ENCODE assay signal across 8 cellular contexts in genomic region chr3:131361464-131362421, GRCh38. TPM values are rescaled to one million over a fixed set of nuclear protein-coding genes. Genes with fewer than 3 reads are reported as not detected.
DNase-seq lines count a peak whose midpoint lies in the region; ATAC-seq and TF ChIP-seq lines count a peak whose summit lies in the region.

No MANE protein-coding gene starts in this region.

- H3K27ac Mint-ChIP-seq in activated T-helper 17 cell treated with anti-CD3 and anti-CD28 coated beads, Interleukin-2, amount 50 U/mL, for 72 hours = no peak overlapping the region
- H3K27ac Mint-ChIP-seq in glutamatergic neuron (ENCODE audit: unreplicated experiment) = peak overlapping the region; percentile 96

- H3K4me3 ChIP-seq in AG10803 (ENCODE audit: low read length) = peak overlapping the region; percentile 55
- H3K4me3 ChIP-seq in neutrophil (ENCODE audit: low read depth in 1 of 2, low read length in 1 of 2) = peak overlapping the region; percentile 75 to 88

- peaks cover 33% of the 10 kb centered on the region for H3K27me3 Mint-ChIP-seq in activated T-helper 17 cell treated with anti-CD3 and anti-CD28 coated beads, Interleukin-2, amount 50 U/mL, for 72 hours
- H3K27me3 Mint-ChIP-seq in glutamatergic neuron (ENCODE audit: unreplicated experiment) = peaks cover 5% of the 10 kb centered on the region

- ATAC-seq in GM19043 (IDR thresholded peaks at IDR 0.05; ENCODE audit: low read depth, unreplicated experiment) = peak; percentile 89
- peak; percentile 86 for ATAC-seq in activated T-helper 17 cell treated with anti-CD3 and anti-CD28 coated beads, Interleukin-2, amount 50 U/mL, for 72 hours (replicated peaks)
- no peak for ATAC-seq in HG03095 (IDR thresholded peaks at IDR 0.05; ENCODE audit: unreplicated experiment)

- H3K27ac ChIP-seq in neutrophil = peak overlapping the region; percentile 87

- no peaks in the 10 kb centered on the region for H3K9me3 Mint-ChIP-seq in activated T-helper 17 cell treated with anti-CD3 and anti-CD28 coated beads, Interleukin-2, amount 50 U/mL, for 72 hours
- peaks cover 5% of the 10 kb centered on the region for H3K9me3 Mint-ChIP-seq in glutamatergic neuron (ENCODE audit: unreplicated experiment)

- peak; percentile 42 for DNase-seq in AG10803 (ENCODE audit: low read depth)
- peak; percentile 86 for DNase-seq in HPDE6-E6E7 (ENCODE audit: extremely low spot score)
- DNase-seq in glutamatergic neuron = peak; percentile 69
- no peak for DNase-seq in GM19240 (ENCODE audit: insufficient read length, low spot score)

- no peaks in the 10 kb centered on the region for H3K36me3 Mint-ChIP-seq in activated T-helper 17 cell treated with anti-CD3 and anti-CD28 coated beads, Interleukin-2, amount 50 U/mL, for 72 hours (ENCODE audit: low read depth)
- no peaks in the 10 kb centered on the region for H3K36me3 Mint-ChIP-seq in glutamatergic neuron (ENCODE audit: unreplicated experiment)

- H3K4me3 Mint-ChIP-seq in activated T-helper 17 cell treated with anti-CD3 and anti-CD28 coated beads, Interleukin-2, amount 50 U/mL, for 72 hours = peak overlapping the region; percentile 75
- peak overlapping the region; percentile 75 for H3K4me3 Mint-ChIP-seq in glutamatergic neuron (ENCODE audit: unreplicated experiment)

- peaks cover 5% of the 10 kb centered on the region for H3K4me1 Mint-ChIP-seq in activated T-helper 17 cell treated with anti-CD3 and anti-CD28 coated beads, Interleukin-2, amount 50 U/mL, for 72 hours
- H3K4me1 Mint-ChIP-seq in glutamatergic neuron (ENCODE audit: low read depth, unreplicated experiment) = peaks cover 21% of the 10 kb centered on the region

- no peaks in the 10 kb centered on the region for H3K27me3 ChIP-seq in neutrophil

- peaks cover 16 to 28% of the 10 kb centered on the region in 2 experiments for H3K4me1 ChIP-seq in neutrophil (ENCODE audit: control insufficient read depth in 1 of 2, insufficient read depth in 1 of 2, low read depth in 1 of 2, low read length in 1 of 2)

- TF ChIP-seq CTCF in AG10803 (conservative IDR thresholded peaks at IDR 0.05; ENCODE audit: low read length) (no peak), glutamatergic neuron (IDR thresholded peaks at IDR 0.05; ENCODE audit: partially characterized antibody, unreplicated experiment) (no peak), neutrophil (IDR thresholded peaks at IDR 0.05) (peak; percentile 25)

- peaks cover 2% of the 10 kb centered on the region for H3K36me3 ChIP-seq in neutrophil

- no peaks in the 10 kb centered on the region for H3K9me3 ChIP-seq in neutrophil

RNA-seq across cellular contexts. Expression of gene NUDT16, which starts 19.8 kb away (rescaled TPM):
- total RNA-seq in activated T-helper 17 cell treated with anti-CD3 and anti-CD28 coated beads, Interleukin-2, amount 50 U/mL, for 72 hours = 1 to 10 TPM; 4.5 to 6.7 TPM
- 51.1 TPM for total RNA-seq in glutamatergic neuron (ENCODE audit: unreplicated experiment)
